In the genomic region with DNA sequence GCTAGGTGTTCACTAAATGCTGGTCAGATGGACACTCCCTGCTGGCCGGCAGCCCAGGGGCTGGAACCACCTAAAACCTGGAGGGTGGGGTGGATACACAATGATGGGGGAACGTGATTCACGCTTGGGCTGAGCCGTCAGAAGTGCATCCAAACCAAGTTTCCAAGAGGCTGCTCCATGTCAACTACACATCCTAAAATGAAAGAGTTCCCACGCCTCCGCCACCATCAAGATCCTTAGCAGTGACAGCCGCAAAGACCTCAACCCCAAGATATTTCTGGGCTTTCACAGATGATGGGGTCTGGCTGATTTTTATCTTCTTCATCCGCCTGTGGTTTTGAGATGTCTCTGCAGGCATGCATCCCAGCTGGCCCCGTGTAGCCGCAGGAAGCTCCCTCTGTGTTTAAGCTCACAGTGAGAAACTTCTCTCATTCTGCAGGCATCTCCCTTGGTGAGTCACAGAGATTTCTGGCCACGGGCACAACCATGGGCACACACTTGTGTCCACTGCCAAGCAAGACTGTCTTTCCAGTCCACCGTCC, we compare ENCODE assay signal across 19 cellular contexts.
DNase-seq lines count a peak whose midpoint lies in the region; ATAC-seq, FAIRE-seq and TF ChIP-seq lines count a peak whose summit lies in the region.
"Had no signal": no experiment of that assay in that cellular context is flagged by ENCODE, and none has a peak within 500 bp of the region (broad histone marks: within the 10 kb centered on the region; RNA-seq: fewer than 3 reads in every experiment).

No MANE protein-coding gene starts in this region.

- H3K27ac ChIP-seq in IMR-90 (ENCODE audit: insufficient read depth, low read length) = no peak overlapping the region
- H3K27ac ChIP-seq in K562 (ENCODE audit: extremely low read depth, low read depth, low read length) = no peak overlapping the region
- H3K27ac ChIP-seq: esophagus squamous epithelium had no signal

- POLR2A ChIA-PET in IMR-90 (lab: Charles Lee; ENCODE audit: unreplicated experiment) (no interaction called here), K562 (lab: Yijun Ruan, JAX) (interaction anchor here (0.6 kb wide), 1 partner anchor 14 kb away, joined by 3 read pairs; no protein-coding TSS in a partner anchor), GM10248 (lab: Yijun Ruan, JAX) (no interaction called here)

- TF ChIP-seq RAD21 in IMR-90 (IDR thresholded peaks at IDR 0.05; ENCODE audit: low read length) (no peak), K562 (CRISPR knock-in tag; conservative IDR thresholded peaks at IDR 0.05 in 1 of 2, IDR thresholded peaks at IDR 0.05 in 1 of 2) (no peak)

- no peak overlapping the region for H2AK5ac ChIP-seq in IMR-90 (ENCODE audit: low read depth, low read length)

- peaks cover 10% of the 10 kb centered on the region; the same call in 1 of the 2 replicates for H3K9me1 ChIP-seq in IMR-90 (ENCODE audit: insufficient read depth, low read length)
- H3K9me1 ChIP-seq in K562 (ENCODE audit: control insufficient read depth, insufficient read depth, low read length) = no peaks in the 10 kb centered on the region

- H3K4me1 ChIP-seq in IMR-90 (ENCODE audit: control insufficient read depth, insufficient read depth, low read length) = peaks cover 16% of the 10 kb centered on the region
- peaks cover 0 to 3% of the 10 kb centered on the region in 2 experiments; a peak in 1 of 5 replicates for H3K4me1 ChIP-seq in K562 (replicated peaks in 1 of 2; ENCODE audit: control insufficient read depth in 2 of 2, insufficient read depth in 2 of 2, low read length in 2 of 2)

- no peak for FAIRE-seq in K562 (lab: Jason Lieb, UNC)

- CTCF ChIA-PET in IMR-90 (lab: Yijun Ruan, JAX) (no interaction called here), K562 (lab: Yijun Ruan, JAX; ENCODE audit: low intra/inter-chr PET ratio) (no interaction called here), GM10248 (lab: Yijun Ruan, JAX) (no interaction called here)

- no peak overlapping the region for H4K91ac ChIP-seq in IMR-90 (ENCODE audit: insufficient read depth, low read depth, low read length)

- H3K9ac ChIP-seq in IMR-90 (ENCODE audit: low read depth, low read length) = no peak overlapping the region
- no peak overlapping the region for H3K9ac ChIP-seq in K562 (ENCODE audit: insufficient read depth in 1 of 2, low read depth in 2 of 2, low read length in 2 of 2)

- BruUV-seq in IMR-90 (replicated peaks; lab: Mats Ljungman, UMichigan) (no TSS peak), K562 (replicated peaks; lab: Mats Ljungman, UMichigan) (no TSS peak)

- DNase-seq in AG08395 (ENCODE audit: low spot score) (peak; percentile 59), IMR-90 (peak; percentile 78), K562 (ENCODE audit: extremely low read depth in 1 of 4, low spot score in 3 of 4) (no peak), mesenteric fat pad (ENCODE audit: low spot score) (peak; percentile 80), HuH-7 (ENCODE audit: low spot score) (no peak), GM10248 (ENCODE audit: extremely low spot score) (no peak), D341Med (ENCODE audit: low spot score) (no peak)
- DNase-seq: activated CD4-positive, CD25-positive, alpha-beta regulatory T cell treated with anti-CD3 and anti-CD28 coated beads, Interleukin-2, amount 50 U/mL, for 72 hours; activated naive CD8-positive, alpha-beta T cell treated with anti-CD3 and anti-CD28 coated beads, Interleukin-2, amount 50 U/mL, for 24 hours; AML-193; dermis blood vessel endothelial cell; esophagus squamous epithelium; Karpas-422; NCI-H2029 treated with DMSO at 0.1 percent for 48 hours; NCI-H774; RPMI8226; T-helper 2 cell had no signal

- H4K20me1 ChIP-seq in IMR-90 (ENCODE audit: insufficient read depth, low read length) = no peaks in the 10 kb centered on the region
- H4K20me1 ChIP-seq in K562 (replicated peaks; ENCODE audit: control insufficient read depth, insufficient read depth, low read length) = no peaks in the 10 kb centered on the region; the same call in 1 of the 2 replicates

- H3K18ac ChIP-seq in IMR-90 (ENCODE audit: low read depth, low read length) = no peak overlapping the region

- TF ChIP-seq CTCF in IMR-90 (conservative IDR thresholded peaks at IDR 0.05; ENCODE audit: low read depth, low read length) (no peak), K562 (IDR thresholded peaks at IDR 0.05 in 2 of 3, conservative IDR thresholded peaks at IDR 0.05 in 1 of 3; ENCODE audit: insufficient read depth in 2 of 3, low read depth in 1 of 3, low read length in 3 of 3) (no peak), GM10248 (IDR thresholded peaks at IDR 0.05; ENCODE audit: control extremely low read depth, extremely low read depth, low read depth, missing control alignments) (no peak)

- H2AK9ac ChIP-seq in IMR-90 (replicated peaks; ENCODE audit: low read depth, low read length, poor library complexity) = no peak overlapping the region

- H3K4me3 ChIP-seq in IMR-90 (ENCODE audit: insufficient read depth, low read depth, low read length) (no peak overlapping the region), K562 (no peak overlapping the region)
- H3K4me3 ChIP-seq: esophagus squamous epithelium had no signal

- H3K27me3 ChIP-seq in IMR-90 (ENCODE audit: control insufficient read depth, insufficient read depth, low read length) (peaks cover 14% of the 10 kb centered on the region), K562 (ENCODE audit: control insufficient read depth in 2 of 2, insufficient read depth in 2 of 2, low read length in 2 of 2) (peaks cover 6 to 53% of the 10 kb centered on the region in 2 experiments; a peak in 4 of 5 replicates)
- H3K27me3 ChIP-seq: esophagus squamous epithelium had no signal

- H3K79me1 ChIP-seq in IMR-90 (ENCODE audit: low read depth in 1 of 2, low read length in 2 of 2) = no peaks in the 10 kb centered on the region

- peak overlapping the region; percentile 61 for H2AFZ ChIP-seq in IMR-90 (replicated peaks; ENCODE audit: low read length, poor library complexity)
- H2AFZ ChIP-seq in K562 (ENCODE audit: low read depth, low read length) = no peak overlapping the region

- H3K4me2 ChIP-seq in IMR-90 (ENCODE audit: low read depth, low read length) (no peak overlapping the region), K562 (ENCODE audit: insufficient read depth, low read length) (no peak overlapping the region)

- no peak for TF ChIP-seq EP300 in K562 (IDR thresholded peaks at IDR 0.05; ENCODE audit: low read length)

- no peaks in the 10 kb centered on the region for H3K79me2 ChIP-seq in K562 (ENCODE audit: control insufficient read depth, insufficient read depth, low read length)

- H3K36me3 ChIP-seq in IMR-90 (ENCODE audit: control insufficient read depth, insufficient read depth, low read length) (no peaks in the 10 kb centered on the region), K562 (ENCODE audit: control insufficient read depth, insufficient read depth, low read length) (no peaks in the 10 kb centered on the region)
- H3K36me3 ChIP-seq: esophagus squamous epithelium had no signal

- no peaks in the 10 kb centered on the region for H3K9me3 ChIP-seq in IMR-90 (ENCODE audit: control insufficient read depth, insufficient read depth, low read length)
- no peaks in the 10 kb centered on the region for H3K9me3 ChIP-seq in K562 (replicated peaks; ENCODE audit: control insufficient read depth, insufficient read depth, low read depth, low read length)
- H3K9me3 ChIP-seq: esophagus squamous epithelium had no signal

- dilution Hi-C loops in IMR-90 (cut with HindIII; ENCODE audit: low sequenced_read_pairs, unreplicated experiment) = no loop called here

- peak; percentile 67 for ATAC-seq in IMR-90 (ENCODE audit: low read depth)
- ATAC-seq in K562 = no peak
- ATAC-seq in GM21381 (IDR thresholded peaks at IDR 0.05; ENCODE audit: unreplicated experiment) = no peak
- ATAC-seq: activated naive CD8-positive, alpha-beta T cell treated with anti-CD3 and anti-CD28 coated beads, Interleukin-2, amount 50 U/mL, for 24 hours; stimulated activated memory B cell treated with anti-CD40 and anti-IgM and Interleukin-4, amounts not matched to agents 10 μg/mL and 1 μg/mL and 100 μg/mL, for 72 hours had no signal

- in situ Hi-C loops in IMR-90 (cut with MboI; ENCODE audit: low sequenced_read_pairs) = no loop called here
- in situ Hi-C loops in K562 (cut with MboI) = no loop called here

- H2BK15ac ChIP-seq in IMR-90 (ENCODE audit: low read depth, low read length) = no peak overlapping the region

- no peak overlapping the region; the same call in 1 of the 2 replicates for H2BK20ac ChIP-seq in IMR-90 (ENCODE audit: low read depth, low read length)

- WGBS in IMR-90 (ENCODE audit: extremely low coverage in 2 of 2, insufficient read length in 1 of 2), 2 experiments = 39% methylated on average over 2 of the region's 12 CpGs; no CpG with 5 or more reads in 1 of the 2 experiments
- WGBS in K562 (ENCODE audit: insufficient coverage, low coverage, missing lambda C conversion rate) = 2% methylated on average over 12 of the region's 12 CpGs

- no peak overlapping the region for H4K5ac ChIP-seq in IMR-90 (ENCODE audit: low read depth, low read length)

- H2BK120ac ChIP-seq in IMR-90 (ENCODE audit: low read depth, low read length) = no peak overlapping the region

- no peak for TF ChIP-seq POLR2A in IMR-90 (IDR thresholded peaks at IDR 0.05; ENCODE audit: low read depth, low read length)
- no peak for TF ChIP-seq POLR2A in K562 (conservative IDR thresholded peaks at IDR 0.05)

- H4K8ac ChIP-seq in IMR-90 (ENCODE audit: low read depth in 2 of 2, low read length in 2 of 2) = no peak overlapping the region

- H3K4ac ChIP-seq in IMR-90 (ENCODE audit: low read depth, low read length) = no peak overlapping the region

- peak overlapping the region; percentile 29; the same call in 1 of the 2 replicates for H3K23ac ChIP-seq in IMR-90 (ENCODE audit: low read depth, low read length)

- H2BK5ac ChIP-seq in IMR-90 (ENCODE audit: low read depth, low read length, poor library complexity, severe bottlenecking) = no peak overlapping the region

- H3K14ac ChIP-seq in IMR-90 (replicated peaks; ENCODE audit: low read depth, low read length) = peak overlapping the region; percentile 7; the same call in 1 of the 2 replicates

- intact Hi-C loops in IMR-90 (cut with micrococcal nuclease) (loop anchor here (2.0 to 5.0 kb wide), 2 partner anchors 39 to 77 kb away; no protein-coding TSS in a partner anchor), K562 (cut with micrococcal nuclease) (no loop called here)

- H3K56ac ChIP-seq in IMR-90 (ENCODE audit: extremely low read depth, insufficient read depth, low read length) = no peak overlapping the region

TF ChIP-seq in IMR-90, 13 proteins besides CTCF, POLR2A, EP300 and RAD21:
- TF ChIP-seq MXI1 (IDR thresholded peaks at IDR 0.05; ENCODE audit: borderline replicate concordance, low read depth, low read length) = no peak
- TF ChIP-seq FOS (IDR thresholded peaks at IDR 0.05; ENCODE audit: low read depth, low read length) = peak; percentile 13; the same call in 1 of the 2 replicates

TF ChIP-seq in K562, 482 proteins besides CTCF, POLR2A, EP300 and RAD21 (continues in another document):
- TF ChIP-seq, protein P1, sequence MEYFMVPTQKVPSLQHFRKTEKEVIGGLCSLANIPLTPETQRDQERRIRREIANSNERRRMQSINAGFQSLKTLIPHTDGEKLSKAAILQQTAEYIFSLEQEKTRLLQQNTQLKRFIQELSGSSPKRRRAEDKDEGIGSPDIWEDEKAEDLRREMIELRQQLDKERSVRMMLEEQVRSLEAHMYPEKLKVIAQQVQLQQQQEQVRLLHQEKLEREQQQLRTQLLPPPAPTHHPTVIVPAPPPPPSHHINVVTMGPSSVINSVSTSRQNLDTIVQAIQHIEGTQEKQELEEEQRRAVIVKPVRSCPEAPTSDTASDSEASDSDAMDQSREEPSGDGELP (CRISPR knock-in tag; IDR thresholded peaks at IDR 0.05; ENCODE audit: borderline replicate concordance) = peak; percentile 33; the same call in 1 of the 2 replicates

Comparison
In these comparisons a context has a peak if more than half of its experiments do, and no peak if none do; other contexts are left out.
1. DNase-seq: peak in AG08395 (single experiment), IMR-90 (single experiment) and mesenteric fat pad (single experiment); none in K562 (0 of 4), HuH-7 (single experiment), GM10248 (single experiment) and D341Med (single experiment).